Comparison of ENCODE assay signal across 1 cellular context in the genomic region with DNA sequence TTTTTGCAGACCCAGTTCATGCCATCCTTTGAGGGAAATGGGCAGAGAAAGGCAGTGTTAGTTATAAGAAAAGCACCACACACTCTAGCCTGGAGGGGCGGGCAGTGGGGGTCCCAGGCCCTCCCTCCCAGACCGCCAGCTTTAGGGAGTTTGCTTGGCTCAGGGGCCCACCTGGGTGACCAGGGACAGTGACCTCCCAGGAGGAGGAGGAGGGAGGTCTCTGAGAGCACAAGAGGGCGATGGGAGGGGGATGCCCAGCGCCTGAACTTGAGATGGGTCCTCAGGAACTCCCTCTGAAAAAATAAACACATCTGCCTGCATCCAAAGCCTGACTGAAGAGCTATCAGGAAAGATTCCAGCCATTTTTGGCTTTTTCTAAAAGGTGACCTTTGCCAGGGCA.
TF ChIP-seq lines count a peak whose summit lies in the region.

No MANE protein-coding gene starts in this region.

TF ChIP-seq in H1, 55 proteins besides CTCF, POLR2A, EP300 and RAD21:
- no peak for TF ChIP-seq SP4 (IDR thresholded peaks at IDR 0.05; ENCODE audit: low read length)
- TF ChIP-seq, protein P1, sequence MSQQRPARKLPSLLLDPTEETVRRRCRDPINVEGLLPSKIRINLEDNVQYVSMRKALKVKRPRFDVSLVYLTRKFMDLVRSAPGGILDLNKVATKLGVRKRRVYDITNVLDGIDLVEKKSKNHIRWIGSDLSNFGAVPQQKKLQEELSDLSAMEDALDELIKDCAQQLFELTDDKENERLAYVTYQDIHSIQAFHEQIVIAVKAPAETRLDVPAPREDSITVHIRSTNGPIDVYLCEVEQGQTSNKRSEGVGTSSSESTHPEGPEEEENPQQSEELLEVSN (IDR thresholded peaks at IDR 0.05), result no peak
- TF ChIP-seq CREB1 (IDR thresholded peaks at IDR 0.05), result no peak
- no peak for TF ChIP-seq CEBPB (IDR thresholded peaks at IDR 0.05; ENCODE audit: low read depth, low read length)
- TF ChIP-seq GABPA (IDR thresholded peaks at IDR 0.05; ENCODE audit: borderline replicate concordance, insufficient read depth, low read length), result no peak
- no peak for TF ChIP-seq KDM4A (IDR thresholded peaks at IDR 0.05; ENCODE audit: low read depth, low read length, severe bottlenecking)
- no peak for TF ChIP-seq EZH2 (IDR thresholded peaks at IDR 0.05; ENCODE audit: low read depth, low read length, severe bottlenecking)
